In the genomic region with DNA sequence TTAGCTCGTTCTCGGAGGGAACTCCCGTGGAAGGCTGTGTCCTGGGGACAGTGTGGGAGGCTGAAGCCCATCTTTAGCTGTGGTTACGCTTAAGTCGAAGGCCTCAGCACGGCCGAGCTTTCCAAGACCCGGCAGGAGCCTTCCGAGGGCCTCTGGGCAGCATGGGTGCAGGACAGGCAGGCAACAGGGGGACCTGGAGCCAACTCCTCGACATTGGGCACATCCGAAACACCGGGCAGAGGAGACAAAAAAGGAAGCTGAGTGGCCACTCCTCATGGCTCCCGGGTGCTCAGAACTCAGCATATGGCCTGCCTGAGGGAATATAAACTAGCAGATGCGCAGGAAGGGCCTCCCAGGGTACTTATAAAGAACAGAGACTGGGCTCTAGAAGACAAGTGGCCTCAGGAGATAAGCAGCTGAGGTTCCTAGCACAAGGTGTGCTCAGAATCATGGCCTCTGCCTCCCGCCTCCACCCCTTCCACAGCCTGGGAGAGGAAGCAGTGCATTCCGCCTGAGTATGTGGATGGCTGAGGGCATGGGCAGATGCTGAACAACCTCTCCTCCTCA, we compare ENCODE assay signal across 17 cellular contexts. TPM values are rescaled to one million over a fixed set of nuclear protein-coding genes. Genes with fewer than 3 reads are reported as not detected.
A peak's percentile ranks its signal among the peaks of the same experiment; 100 is the strongest.
DNase-seq lines count a peak whose midpoint lies in the region; ATAC-seq and TF ChIP-seq lines count a peak whose summit lies in the region.
"Had no signal": no experiment of that assay in that cellular context is flagged by ENCODE, and none has a peak within 500 bp of the region (broad histone marks: within the 10 kb centered on the region; RNA-seq: fewer than 3 reads in every experiment).

No MANE protein-coding gene starts in this region.

- H3K4me1 ChIP-seq in lower lobe of right lung (peaks cover 32% of the 10 kb centered on the region), thyroid gland (peaks cover 0 to 7% of the 10 kb centered on the region in 2 donors)

- peak; percentile 37 for DNase-seq in NCI-H1694 treated with DMSO at 0.1 percent for 48 hours (lab: John Stamatoyannopoulos, UW)
- DNase-seq in NCI-H1694 (lab: John Stamatoyannopoulos, UW), result no peak
- DNase-seq in lower lobe of right lung, result peak; percentile 31
- no peak for DNase-seq in thyroid gland
- no peak for DNase-seq in activated naive CD4-positive, alpha-beta T cell treated with Interleukin-2 at 50 U/mL for 16 hours
- DNase-seq in hippocampal formation (lab: John Stamatoyannopoulos, UW), result no peak
- no peak for DNase-seq in T1000 (lab: John Stamatoyannopoulos, UW)
- DNase-seq: activated CD4-positive, alpha-beta T cell treated with anti-CD3 and anti-CD28 coated beads, Interleukin-2, amount 50 U/mL, for 4 hours; activated T-cell treated with anti-CD3 and anti-CD28 coated beads, Interleukin-2, amount 50 U/mL, for 4 hours; KG1; NCI-H1092; NCI-H345 had no signal

- 76 to 81% methylated on average over 16 of the region's 16 CpGs for WGBS in thyroid gland, 2 donors

- H3K4me3 ChIP-seq in lower lobe of right lung (no peak overlapping the region), thyroid gland (replicated peaks in 1 of 3) (no peak overlapping the region)
- H3K4me3 ChIP-seq: BLaER1 treated with 17β-estradiol and CSF1 and Interleukin-3, amounts not matched to agents 10 nM and 100 nM; ovary; SK-N-MC had no signal

- no peaks in the 10 kb centered on the region for H3K27me3 ChIP-seq in lower lobe of right lung (ENCODE audit: low read depth)
- H3K27me3 ChIP-seq in thyroid gland, result no peaks in the 10 kb centered on the region
- H3K27me3 ChIP-seq: ovary had no signal

- ATAC-seq in lower lobe of right lung, result no peak
- ATAC-seq: activated T-cell treated with anti-CD3 and anti-CD28 coated beads, Interleukin-2, amount 50 U/mL, for 4 hours had no signal

- no peak for TF ChIP-seq POLR2A in thyroid gland (IDR thresholded peaks at IDR 0.05)

- H3K36me3 ChIP-seq in lower lobe of right lung (peaks cover 17% of the 10 kb centered on the region), thyroid gland (no peaks in the 10 kb centered on the region)
- H3K36me3 ChIP-seq: BLaER1 treated with 17β-estradiol and CSF1 and Interleukin-3, amounts not matched to agents 10 nM and 100 nM; ovary had no signal

- TF ChIP-seq CTCF in lower lobe of right lung (IDR thresholded peaks at IDR 0.05) (no peak), thyroid gland (IDR thresholded peaks at IDR 0.05) (no peak)

- H3K27ac ChIP-seq in cingulate gyrus (ENCODE audit: low read depth, low read length) (peak overlapping the region; percentile 85), lower lobe of right lung (peak overlapping the region; percentile 15), thyroid gland (peak overlapping the region in 2 of 3 donors; percentile 17 to 40)
- H3K27ac ChIP-seq: 22Rv1; BLaER1 treated with 17β-estradiol and CSF1 and Interleukin-3, amounts not matched to agents 10 nM and 100 nM; ovary; SK-N-MC had no signal

- H3K9me3 ChIP-seq in lower lobe of right lung (no peaks in the 10 kb centered on the region), thyroid gland (no peaks in the 10 kb centered on the region)
- H3K9me3 ChIP-seq: ovary had no signal

- intact Hi-C loops in lower lobe of right lung (cut with DNase I) (no loop called here), thyroid gland (cut with DNase I) (no loop called here)

RNA-seq across cellular contexts. Expression of gene ABTB1, which starts 34.1 kb away (rescaled TPM):
- 56.6 TPM for total RNA-seq in lower lobe of right lung
- 10 to 100 TPM; 18.9 to 29.1 (median 24.4) TPM for total RNA-seq in thyroid gland

Comparison
In these comparisons a context has a peak if more than half of its experiments do, and no peak if none do; other contexts are left out.
1. DNase-seq: peak in NCI-H1694 treated with DMSO at 0.1 percent for 48 hours (single experiment) and lower lobe of right lung (single experiment); none in NCI-H1694 (single experiment), thyroid gland (0 of 2), activated naive CD4-positive, alpha-beta T cell treated with Interleukin-2 at 50 U/mL for 16 hours (single experiment), hippocampal formation (0 of 2) and T1000 (single experiment).
2. H3K27ac ChIP-seq: peak in every context shown above with its lines; median percentile 85 in cingulate gyrus; 28 in thyroid gland; 15 in lower lobe of right lung.